Comparison of ENCODE assay signal across 20 cellular contexts in genomic region chr6:105711216-105711615, GRCh38.
"Had no signal": no experiment of that assay in that cellular context is flagged by ENCODE, and none has a peak within 500 bp of the region (broad histone marks: within the 10 kb centered on the region; RNA-seq: fewer than 3 reads in every experiment).

No MANE protein-coding gene starts in this region.

- H3K4me3 ChIP-seq: ascending aorta, dorsolateral prefrontal cortex, esophagus squamous epithelium, lung, neural progenitor cell, ovary, right lobe of liver, suprapubic skin had no signal

- H3K27ac Mint-ChIP-seq: activated naive CD4-positive, alpha-beta T cell treated with anti-CD3 and anti-CD28 coated beads, Interleukin-2, amount 10 ng/mL, durations not matched to agents 7 days and 5 days; activated T-helper 17 cell treated with anti-CD3 and anti-CD28 coated beads, Interleukin-2, amount 50 U/mL, for 72 hours; immature natural killer cell; naive B cell; neural progenitor cell had no signal

- H3K27ac ChIP-seq: ascending aorta, dorsolateral prefrontal cortex, esophagus squamous epithelium, neural progenitor cell, ovary, right lobe of liver, suprapubic skin had no signal

- H3K4me1 Mint-ChIP-seq: activated naive CD4-positive, alpha-beta T cell treated with anti-CD3 and anti-CD28 coated beads, Interleukin-2, amount 10 ng/mL, durations not matched to agents 7 days and 5 days; activated T-helper 17 cell treated with anti-CD3 and anti-CD28 coated beads, Interleukin-2, amount 50 U/mL, for 72 hours; immature natural killer cell; naive B cell had no signal

- H3K36me3 ChIP-seq: ascending aorta, esophagus squamous epithelium, neural progenitor cell, ovary, right lobe of liver, suprapubic skin had no signal

- DNase-seq: activated CD4-positive, CD25-positive, alpha-beta regulatory T cell treated with anti-CD3 and anti-CD28 coated beads, Interleukin-2, amount 50 U/mL, for 72 hours; activated naive CD4-positive, alpha-beta T cell treated with anti-CD3 and anti-CD28 coated beads, Interleukin-2, amount 10 ng/mL, durations not matched to agents 7 days and 5 days; activated T-cell treated with anti-CD3 and anti-CD28 coated beads for 4 hours; dorsolateral prefrontal cortex; esophagus squamous epithelium; head of caudate nucleus; immature natural killer cell; left cardiac atrium; naive B cell; ovary; right lobe of liver; stimulated activated naive CD8-positive, alpha-beta T cell treated with anti-CD3 and anti-CD28 coated beads, Interleukin-15, Interleukin-2, amounts not matched to agents 100 U/mL and 50 U/mL, for 24 hours; T-helper 9 cell had no signal

- FAIRE-seq: endometrium, frontal cortex had no signal

- H3K27me3 ChIP-seq: ascending aorta, dorsolateral prefrontal cortex, esophagus squamous epithelium, neural progenitor cell, ovary, right lobe of liver, suprapubic skin had no signal

- H3K4me3 Mint-ChIP-seq: activated naive CD4-positive, alpha-beta T cell treated with anti-CD3 and anti-CD28 coated beads, Interleukin-2, amount 10 ng/mL, durations not matched to agents 7 days and 5 days; activated T-helper 17 cell treated with anti-CD3 and anti-CD28 coated beads, Interleukin-2, amount 50 U/mL, for 72 hours; immature natural killer cell; neural progenitor cell had no signal

- ATAC-seq: activated T-helper 17 cell treated with anti-CD3 and anti-CD28 coated beads, Interleukin-2, amount 50 U/mL, for 72 hours; left cardiac atrium; right lobe of liver; stimulated activated naive CD8-positive, alpha-beta T cell treated with anti-CD3 and anti-CD28 coated beads, Interleukin-15, Interleukin-2, amounts not matched to agents 100 U/mL and 50 U/mL, for 24 hours had no signal
